7 cellular contexts compared by ENCODE assay signal in the genomic region with DNA sequence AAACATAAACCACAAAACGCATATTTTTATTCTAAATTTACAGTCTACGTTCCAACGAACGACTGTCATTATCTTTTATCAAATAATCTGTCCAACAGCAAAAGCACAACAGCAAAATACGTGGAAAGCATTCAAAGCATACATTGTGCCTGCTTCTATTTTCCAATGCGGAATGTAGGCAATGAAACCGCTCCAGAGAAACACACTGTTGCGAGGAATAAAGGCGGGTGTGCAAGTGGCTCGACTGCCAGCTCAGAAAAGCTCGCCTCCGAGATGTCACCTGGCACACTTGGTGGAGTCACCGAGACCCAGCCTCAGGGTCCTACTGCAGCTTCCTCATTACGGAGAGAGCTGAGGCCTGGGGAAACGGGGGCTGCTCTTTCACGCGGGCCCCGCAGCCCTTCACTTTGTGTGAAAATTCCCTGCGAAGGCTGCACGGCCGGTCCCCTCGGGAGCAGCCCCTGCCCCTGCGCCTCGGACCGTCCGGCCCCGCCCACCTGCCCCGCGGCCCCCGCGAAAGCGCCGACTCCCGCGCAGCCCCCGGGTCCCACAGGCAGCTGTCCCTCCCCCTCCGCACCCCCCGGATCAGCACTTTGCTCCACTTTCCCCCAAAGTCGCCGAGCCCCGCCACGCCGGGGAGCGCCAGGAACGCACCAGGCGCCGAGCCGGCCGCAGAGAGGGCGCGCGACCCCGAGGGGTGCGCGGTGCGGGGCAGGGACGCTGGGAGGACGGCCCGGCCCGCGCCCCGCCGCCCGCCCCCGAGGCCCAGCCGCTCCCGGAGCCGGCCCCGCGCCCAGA. TPM values are rescaled to one million over a fixed set of nuclear protein-coding genes. Genes with fewer than 3 reads are reported as not detected.
A peak's percentile ranks its signal among the peaks of the same experiment; 100 is the strongest.
DNase-seq lines count a peak whose midpoint lies in the region; ATAC-seq and TF ChIP-seq lines count a peak whose summit lies in the region.

No MANE protein-coding gene starts in this region.

- ATAC-seq in GM21381 (IDR thresholded peaks at IDR 0.05; ENCODE audit: unreplicated experiment) (peak; percentile 20), HG02870 (IDR thresholded peaks at IDR 0.05; ENCODE audit: unreplicated experiment) (no peak)

- peaks cover 48% of the 10 kb centered on the region for H3K36me3 Mint-ChIP-seq in activated CD4-positive, alpha-beta T cell treated with anti-CD3 and anti-CD28 coated beads, Interleukin-2, amount 10 ng/mL, durations not matched to agents 7 days and 5 days (ENCODE audit: low read depth)

- intact Hi-C loops in lower leg skin (cut with DNase I; ENCODE audit: low total_unique reads) = no loop called here

- TF ChIP-seq CTCF in lower leg skin (IDR thresholded peaks at IDR 0.05) = no peak

- no peak for TF ChIP-seq POLR2A in lower leg skin (IDR thresholded peaks at IDR 0.05)

- WGBS in lower leg skin, 2 donors = 0% methylated on average over 19 to 21 of the region's 70 CpGs

- DNase-seq in NCI-H146 treated with DMSO at 0.1 percent for 48 hours (lab: John Stamatoyannopoulos, UW; ENCODE audit: unreplicated experiment) (peak; percentile 31), dermis microvascular lymphatic vessel endothelial cell (ENCODE audit: low read depth in 2 of 2) (peak; percentile 3 to 71), lower leg skin (ENCODE audit: low spot score in 2 of 2) (peak; percentile 48 to 89)
- DNase-seq in activated CD4-positive, alpha-beta T cell treated with anti-CD3 and anti-CD28 coated beads, Interleukin-2, amount 10 ng/mL, durations not matched to agents 7 days and 5 days = peak; percentile 66
- DNase-seq in stimulated activated CD4-positive, alpha-beta T cell treated with anti-CD3 and anti-CD28 coated beads, Interleukin-4, amount 100 ng/mL, for 48 hours (ENCODE audit: low read depth in 2 of 2) = peak; percentile 30 to 38

- H3K27me3 Mint-ChIP-seq in activated CD4-positive, alpha-beta T cell treated with anti-CD3 and anti-CD28 coated beads, Interleukin-2, amount 10 ng/mL, durations not matched to agents 7 days and 5 days = no peaks in the 10 kb centered on the region

- H3K4me3 Mint-ChIP-seq in activated CD4-positive, alpha-beta T cell treated with anti-CD3 and anti-CD28 coated beads, Interleukin-2, amount 10 ng/mL, durations not matched to agents 7 days and 5 days = peak overlapping the region; percentile 88

- CTCF ChIA-PET in activated CD4-positive, alpha-beta T cell treated with anti-CD3 and anti-CD28 coated beads, Interleukin-2, amount 10 ng/mL, durations not matched to agents 7 days and 5 days (lab: Charles Lee) = interaction anchor here (0.6 to 4.7 kb wide), 13 partner anchors 8 to 107 kb away, joined by 3 to 25 read pairs (median 4); no protein-coding TSS in a partner anchor

- H3K4me3 ChIP-seq in lower leg skin (ENCODE audit: low read depth, poor library complexity, severe bottlenecking) = peak overlapping the region; percentile 56

- H3K27ac Mint-ChIP-seq in activated CD4-positive, alpha-beta T cell treated with anti-CD3 and anti-CD28 coated beads, Interleukin-2, amount 10 ng/mL, durations not matched to agents 7 days and 5 days = peak overlapping the region; percentile 89

- POLR2A ChIA-PET in activated CD4-positive, alpha-beta T cell treated with anti-CD3 and anti-CD28 coated beads, Interleukin-2, amount 10 ng/mL, durations not matched to agents 7 days and 5 days (lab: Charles Lee) = interaction anchor here (0.8 to 2.1 kb wide), 2 partner anchors 41 to 81 kb away, joined by 7 to 13 read pairs; no protein-coding TSS in a partner anchor

- H3K9me3 Mint-ChIP-seq in activated CD4-positive, alpha-beta T cell treated with anti-CD3 and anti-CD28 coated beads, Interleukin-2, amount 10 ng/mL, durations not matched to agents 7 days and 5 days = peaks cover 8% of the 10 kb centered on the region

- peaks cover 62% of the 10 kb centered on the region for H3K4me1 Mint-ChIP-seq in activated CD4-positive, alpha-beta T cell treated with anti-CD3 and anti-CD28 coated beads, Interleukin-2, amount 10 ng/mL, durations not matched to agents 7 days and 5 days

RNA-seq across cellular contexts. Expression of a gene that starts 0.7 kb away (rescaled TPM):
- total RNA-seq in activated CD4-positive, alpha-beta T cell treated with anti-CD3 and anti-CD28 coated beads, Interleukin-2, amount 10 ng/mL, durations not matched to agents 7 days and 5 days = 100 to 1,000 TPM in 1 of 2 experiments, 10 to 100 TPM in 1; 93.9 to 109 TPM
- total RNA-seq in dermis microvascular lymphatic vessel endothelial cell (6.2 and 9.4 TPM in 2 replicates), lower leg skin (10 to 100 TPM in 3 of 4 donors, 1 to 10 TPM in 1; 7.3 to 24.9 (median 14.2) TPM)
